Comparison of ENCODE assay signal across 8 cellular contexts in the genomic region with DNA sequence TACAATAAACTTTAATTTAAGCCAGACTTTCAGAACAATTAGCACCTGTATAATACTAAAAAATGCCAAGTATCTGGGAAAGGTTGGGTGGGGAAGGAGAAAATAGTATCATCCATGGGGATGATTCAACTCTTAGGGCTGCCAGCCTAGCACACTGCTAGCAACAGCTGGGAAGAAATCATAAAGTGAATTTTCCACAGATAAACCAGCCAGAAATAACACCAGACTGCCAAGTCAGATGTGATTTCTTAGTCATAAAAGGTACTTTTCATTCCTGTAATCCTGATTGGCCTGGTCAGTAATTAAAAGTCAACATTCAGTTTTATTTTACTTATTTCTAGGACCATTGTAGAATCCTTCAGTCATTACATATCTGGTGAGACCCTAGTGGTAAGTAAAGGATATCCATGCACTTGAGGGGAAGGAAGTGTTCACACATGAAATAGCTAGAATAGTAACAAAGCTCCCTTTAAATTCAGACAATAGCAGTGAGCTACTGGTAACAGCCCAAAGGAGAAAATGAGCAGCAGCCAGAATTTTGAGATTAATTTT. TPM values are rescaled to one million over a fixed set of nuclear protein-coding genes. Genes with fewer than 3 reads are reported as not detected.
A peak's percentile ranks its signal among the peaks of the same experiment; 100 is the strongest.
DNase-seq lines count a peak whose midpoint lies in the region; ATAC-seq and TF ChIP-seq lines count a peak whose summit lies in the region.

No MANE protein-coding gene starts in this region.

- H3K79me2 ChIP-seq in GM23248 (ENCODE audit: insufficient read depth): peaks cover 62% of the 10 kb centered on the region
- H3K79me2 ChIP-seq in PC-9 (ENCODE audit: low read depth): 0 out of 2 replicates have a peak, but pooled peaks cover 6% of the 10 kb centered on the region

- H3K9ac ChIP-seq in GM23248: peak overlapping the region; percentile 64

- POLR2A ChIA-PET in PC-9 (lab: Charles Lee; ENCODE audit: unreplicated experiment): interaction anchor here (0.6 to 1.0 kb wide), 6 partner anchors 26 to 145 kb away, joined by 3 to 9 read pairs (median 4); a partner anchor contains a TSS

- H3F3A ChIP-seq in GM23248 (ENCODE audit: insufficient read depth) (peaks cover 57% of the 10 kb centered on the region), PC-9 (ENCODE audit: insufficient read depth, low read depth) (peaks cover 21% of the 10 kb centered on the region)

- H3K9me2 ChIP-seq in GM23248 (ENCODE audit: insufficient read depth) (no peaks in the 10 kb centered on the region), PC-9 (ENCODE audit: insufficient read depth) (no peaks in the 10 kb centered on the region)

- H4K20me1 ChIP-seq in GM23248 (ENCODE audit: insufficient read depth) (no peaks in the 10 kb centered on the region), PC-9 (ENCODE audit: insufficient read depth) (no peaks in the 10 kb centered on the region)

- H3K9me3 ChIP-seq in GM23248 (ENCODE audit: low read depth): no peaks in the 10 kb centered on the region
- no peaks in the 10 kb centered on the region for H3K9me3 ChIP-seq in PC-9 (ENCODE audit: insufficient read depth, low read depth)

- BruUV-seq in PC-9 (replicated peaks; lab: Mats Ljungman, UMichigan): no TSS peak

- CTCF ChIA-PET in PC-9 (lab: Charles Lee): interaction anchor here (1.1 kb wide), 1 partner anchor 42 kb away, joined by 5 read pairs; no protein-coding TSS in a partner anchor

- H3K4me3 ChIP-seq in GM23248 (peak overlapping the region; percentile 48), PC-9 (no peak overlapping the region)

- H3K4me2 ChIP-seq in GM23248 (ENCODE audit: unreplicated experiment) (peak overlapping the region; percentile 73), PC-9 (peak overlapping the region; percentile 55)

- in situ Hi-C loops in GM23248 (cut with MboI): no loop called here

- H3K36me3 ChIP-seq in GM23248 (ENCODE audit: low read depth) (no peaks in the 10 kb centered on the region), PC-9 (ENCODE audit: low read depth) (no peaks in the 10 kb centered on the region)

- H3K4me1 ChIP-seq in GM23248 (ENCODE audit: insufficient read depth) (peaks cover 48% of the 10 kb centered on the region), PC-9 (replicated peaks; ENCODE audit: insufficient read depth) (peaks cover 29% of the 10 kb centered on the region)

- peak overlapping the region; percentile 77 for H3K27ac Mint-ChIP-seq in stimulated activated effector memory CD8-positive, alpha-beta T cell treated with anti-CD3 and anti-CD28 coated beads, Interleukin-12 subunit alpha, Interleukin-12 subunit beta, amount 100 ng/mL, for 72 hours

- ATAC-seq in stimulated activated effector memory CD8-positive, alpha-beta T cell treated with anti-CD3 and anti-CD28 coated beads, Interleukin-12 subunit alpha, Interleukin-12 subunit beta, amount 100 ng/mL, for 72 hours: no peak

- peak overlapping the region; percentile 68 for H3K4me3 Mint-ChIP-seq in stimulated activated effector memory CD8-positive, alpha-beta T cell treated with anti-CD3 and anti-CD28 coated beads, Interleukin-12 subunit alpha, Interleukin-12 subunit beta, amount 100 ng/mL, for 72 hours

- H3K27me3 ChIP-seq in GM23248 (replicated peaks; ENCODE audit: insufficient read depth) (no peaks in the 10 kb centered on the region), PC-9 (ENCODE audit: insufficient read depth, low read depth) (no peaks in the 10 kb centered on the region)

- no peak for TF ChIP-seq CTCF in PC-9 (conservative IDR thresholded peaks at IDR 0.05)

- H2AFZ ChIP-seq in GM23248 (no peak overlapping the region), PC-9 (no peak overlapping the region)

- H3K27ac ChIP-seq in GM23248 (peak overlapping the region; percentile 92), PC-9 (peak overlapping the region; percentile 74)

- DNase-seq in GM23248 (peak; percentile 87), PC-9 (no peak), fibroblast of gingiva (ENCODE audit: low read depth) (peak; percentile 56), globus pallidus (ENCODE audit: low spot score) (no peak), NCI-H748 treated with DMSO at 0.1 percent for 48 hours (lab: John Stamatoyannopoulos, UW) (no peak), NCI-H1694 treated with DMSO at 0.1 percent for 48 hours (lab: John Stamatoyannopoulos, UW) (no peak)
- DNase-seq in stimulated activated effector memory CD8-positive, alpha-beta T cell treated with anti-CD3 and anti-CD28 coated beads, Interleukin-12 subunit alpha, Interleukin-12 subunit beta, amount 100 ng/mL, for 72 hours (ENCODE audit: low spot score in 2 of 2): no peak
- DNase-seq in stimulated activated CD4-positive, alpha-beta T cell treated with anti-CD3 and anti-CD28 coated beads, Interleukin-12 subunit alpha, Interleukin-12 subunit beta, amount 100 ng/mL, for 4 hours: no peak

- H3K4me1 Mint-ChIP-seq in stimulated activated effector memory CD8-positive, alpha-beta T cell treated with anti-CD3 and anti-CD28 coated beads, Interleukin-12 subunit alpha, Interleukin-12 subunit beta, amount 100 ng/mL, for 72 hours: peaks cover 58% of the 10 kb centered on the region

- H3K9me3 Mint-ChIP-seq in stimulated activated effector memory CD8-positive, alpha-beta T cell treated with anti-CD3 and anti-CD28 coated beads, Interleukin-12 subunit alpha, Interleukin-12 subunit beta, amount 100 ng/mL, for 72 hours: no peaks in the 10 kb centered on the region

- intact Hi-C loops in PC-9 (cut with micrococcal nuclease; ENCODE audit: unreplicated experiment): loop anchor here (2.0 kb wide), 2 partner anchors 27 to 43 kb away; no protein-coding TSS in a partner anchor

- H3K36me3 Mint-ChIP-seq in stimulated activated effector memory CD8-positive, alpha-beta T cell treated with anti-CD3 and anti-CD28 coated beads, Interleukin-12 subunit alpha, Interleukin-12 subunit beta, amount 100 ng/mL, for 72 hours: no peaks in the 10 kb centered on the region

RNA-seq across cellular contexts. Expression of a gene that starts 59.4 kb away (rescaled TPM):
- total RNA-seq in GM23248 (2014; rRNA removed; shearing (Covaris generic)): 122 and 131 TPM in 2 replicates
- 81.3 and 82.0 TPM in 2 replicates for polyA plus RNA-seq in GM23248 (2016; fragmentation: Nextera tagmentation; extraction: Ambion mirVana)
- 58.2 and 61.6 TPM in 2 replicates for total RNA-seq in PC-9 (2021)

Comparison
In these comparisons a context has a peak if more than half of its experiments do, and no peak if none do; other contexts are left out.
1. DNase-seq: peak in GM23248 (single experiment) and fibroblast of gingiva (single experiment); none in PC-9 (0 of 2), stimulated activated effector memory CD8-positive, alpha-beta T cell treated with anti-CD3 and anti-CD28 coated beads, Interleukin-12 subunit alpha, Interleukin-12 subunit beta, amount 100 ng/mL, for 72 hours (0 of 2), stimulated activated CD4-positive, alpha-beta T cell treated with anti-CD3 and anti-CD28 coated beads, Interleukin-12 subunit alpha, Interleukin-12 subunit beta, amount 100 ng/mL, for 4 hours (single experiment), globus pallidus (single experiment), NCI-H748 treated with DMSO at 0.1 percent for 48 hours (single experiment) and NCI-H1694 treated with DMSO at 0.1 percent for 48 hours (single experiment).